Comparison of ENCODE assay signal across 8 cellular contexts in genomic region chr4:19224820-19225219, GRCh38.
A peak's percentile ranks its signal among the peaks of the same experiment; 100 is the strongest.
DNase-seq lines count a peak whose midpoint lies in the region; ATAC-seq and TF ChIP-seq lines count a peak whose summit lies in the region.

No MANE protein-coding gene starts in this region.

- no peaks in the 10 kb centered on the region for H3K27me3 ChIP-seq in lower lobe of right lung (ENCODE audit: low read depth)

- H3K4me3 ChIP-seq in NB4 (ENCODE audit: low read depth, low read length): no peak overlapping the region
- no peak overlapping the region for H3K4me3 ChIP-seq in lower lobe of right lung

- H3K27ac ChIP-seq in lower lobe of right lung: no peak overlapping the region

- no peak for TF ChIP-seq POLR2A in NB4 (IDR thresholded peaks at IDR 0.05; ENCODE audit: extremely low read depth, insufficient read length)

- no peaks in the 10 kb centered on the region for H3K4me1 Mint-ChIP-seq in T-helper 2 cell treated with Interferon-gamma antibody and Interleukin-4, amounts not matched to agents 5 μg/mL and 100 μg/mL, for 36 hours (ENCODE audit: low read depth)

- no peak overlapping the region for H3K27ac Mint-ChIP-seq in T-helper 2 cell treated with Interferon-gamma antibody and Interleukin-4, amounts not matched to agents 5 μg/mL and 100 μg/mL, for 36 hours

- H3K9me3 Mint-ChIP-seq in T-helper 2 cell treated with Interferon-gamma antibody and Interleukin-4, amounts not matched to agents 5 μg/mL and 100 μg/mL, for 36 hours: no peaks in the 10 kb centered on the region

- H3K9me3 ChIP-seq in lower lobe of right lung: no peaks in the 10 kb centered on the region

- intact Hi-C loops in lower lobe of right lung (cut with DNase I): loop anchor here (10.0 kb wide), 1 partner anchor 1020 kb away; no protein-coding TSS in a partner anchor
- intact Hi-C loops in head of caudate nucleus (cut with DNase I): loop anchor here (10.0 kb wide), 1 partner anchor 1020 kb away; no protein-coding TSS in a partner anchor

- no peaks in the 10 kb centered on the region for H3K27me3 Mint-ChIP-seq in T-helper 2 cell treated with Interferon-gamma antibody and Interleukin-4, amounts not matched to agents 5 μg/mL and 100 μg/mL, for 36 hours (ENCODE audit: low read depth)

- H3K36me3 ChIP-seq in lower lobe of right lung: no peaks in the 10 kb centered on the region

- H3K36me3 Mint-ChIP-seq in T-helper 2 cell treated with Interferon-gamma antibody and Interleukin-4, amounts not matched to agents 5 μg/mL and 100 μg/mL, for 36 hours (ENCODE audit: low read depth): no peaks in the 10 kb centered on the region

- no peaks in the 10 kb centered on the region for H3K4me1 ChIP-seq in lower lobe of right lung

- H3K4me3 Mint-ChIP-seq in T-helper 2 cell treated with Interferon-gamma antibody and Interleukin-4, amounts not matched to agents 5 μg/mL and 100 μg/mL, for 36 hours: no peak overlapping the region

- no peak for TF ChIP-seq CTCF in NB4 (IDR thresholded peaks at IDR 0.05; ENCODE audit: low read depth, low read length)
- TF ChIP-seq CTCF in lower lobe of right lung (IDR thresholded peaks at IDR 0.05): peak; percentile 18
- TF ChIP-seq CTCF in omental fat pad (IDR thresholded peaks at IDR 0.05): no peak

- no peak for ATAC-seq in lower lobe of right lung
- no peak for ATAC-seq in omental fat pad (ENCODE audit: low FRiP score)

- DNase-seq in ELR (ENCODE audit: low read depth): peak; percentile 64
- DNase-seq in NB4 (ENCODE audit: low read depth): peak; percentile 40
- peak; percentile 47 for DNase-seq in amniotic epithelial cell (ENCODE audit: low read depth)
- no peak for DNase-seq in lower lobe of right lung
- DNase-seq in T-helper 2 cell treated with Interferon-gamma antibody and Interleukin-4, amounts not matched to agents 5 μg/mL and 100 μg/mL, for 36 hours (ENCODE audit: low spot score): no peak
- no peak for DNase-seq in omental fat pad (ENCODE audit: low spot score)
- no peak for DNase-seq in NCI-H774 (lab: John Stamatoyannopoulos, UW)
- DNase-seq in head of caudate nucleus: no peak

Comparison
In these comparisons a context has a peak if more than half of its experiments do, and no peak if none do; other contexts are left out.
1. DNase-seq: peak in ELR (single experiment), NB4 (single experiment) and amniotic epithelial cell (single experiment); none in lower lobe of right lung (single experiment), T-helper 2 cell treated with Interferon-gamma antibody and Interleukin-4, amounts not matched to agents 5 μg/mL and 100 μg/mL, for 36 hours (single experiment), omental fat pad (single experiment), NCI-H774 (single experiment) and head of caudate nucleus (0 of 42).